Comparison of ENCODE assay signal across 22 cellular contexts in genomic region chr2:43839776-43840564, GRCh38. TPM values are rescaled to one million over a fixed set of nuclear protein-coding genes. Genes with fewer than 3 reads are reported as not detected.
A peak's percentile ranks its signal among the peaks of the same experiment; 100 is the strongest.
DNase-seq lines count a peak whose midpoint lies in the region; TF ChIP-seq lines count a peak whose summit lies in the region.
"Had no signal": no experiment of that assay in that cellular context is flagged by ENCODE, and none has a peak within 500 bp of the region (broad histone marks: within the 10 kb centered on the region; RNA-seq: fewer than 3 reads in every experiment).

No MANE protein-coding gene starts in this region.

- H3K9me3 Mint-ChIP-seq in activated CD4-positive, alpha-beta T cell treated with anti-CD3 and anti-CD28 coated beads, Interleukin-2, amount 10 ng/mL, durations not matched to agents 24 days and 14 days = no peaks in the 10 kb centered on the region
- no peaks in the 10 kb centered on the region for H3K9me3 Mint-ChIP-seq in type B pancreatic cell
- H3K9me3 Mint-ChIP-seq: CD4-positive, alpha-beta T cell; IgD-negative memory B cell had no signal

- no peaks in the 10 kb centered on the region for H3K36me3 Mint-ChIP-seq in activated CD4-positive, alpha-beta T cell treated with anti-CD3 and anti-CD28 coated beads, Interleukin-2, amount 10 ng/mL, durations not matched to agents 24 days and 14 days (ENCODE audit: low read depth)
- H3K36me3 Mint-ChIP-seq in type B pancreatic cell = no peaks in the 10 kb centered on the region
- H3K36me3 Mint-ChIP-seq: IgD-negative memory B cell had no signal

- no peaks in the 10 kb centered on the region for H3K4me1 Mint-ChIP-seq in activated CD4-positive, alpha-beta T cell treated with anti-CD3 and anti-CD28 coated beads, Interleukin-2, amount 10 ng/mL, durations not matched to agents 24 days and 14 days
- H3K4me1 Mint-ChIP-seq in type B pancreatic cell (ENCODE audit: unreplicated experiment) = no peaks in the 10 kb centered on the region
- H3K4me1 Mint-ChIP-seq: IgD-negative memory B cell had no signal

- H3K27me3 ChIP-seq in duodenal mucosa (ENCODE audit: control insufficient read depth in 1 of 2, insufficient read depth in 2 of 2, low read length in 2 of 2) (no peaks in the 10 kb centered on the region), liver (ENCODE audit: control insufficient read depth in 4 of 4, insufficient read depth in 4 of 4, low read length in 3 of 4) (no peaks in the 10 kb centered on the region)
- H3K27me3 ChIP-seq: BE2C had no signal

- H3K27me3 Mint-ChIP-seq in activated CD4-positive, alpha-beta T cell treated with anti-CD3 and anti-CD28 coated beads, Interleukin-2, amount 10 ng/mL, durations not matched to agents 24 days and 14 days = peaks cover 3% of the 10 kb centered on the region
- no peaks in the 10 kb centered on the region for H3K27me3 Mint-ChIP-seq in type B pancreatic cell
- H3K27me3 Mint-ChIP-seq: CD4-positive, alpha-beta T cell had no signal

- H3K36me3 ChIP-seq in duodenal mucosa (ENCODE audit: control insufficient read depth in 1 of 2, insufficient read depth in 2 of 2, low read length in 2 of 2) (no peaks in the 10 kb centered on the region), liver (ENCODE audit: control insufficient read depth in 4 of 4, insufficient read depth in 3 of 4, low read depth in 1 of 4, low read length in 3 of 4) (peaks cover 0 to 2% (median 0%) of the 10 kb centered on the region in 4 donors)
- H3K36me3 ChIP-seq: BE2C had no signal

- peak overlapping the region; percentile 29 to 42 for H3K4me3 ChIP-seq in duodenal mucosa (ENCODE audit: low read depth in 1 of 2, low read length in 2 of 2)
- peak overlapping the region; percentile 51 to 77 (median 58) for H3K4me3 ChIP-seq in liver (ENCODE audit: low read depth in 1 of 3, low read length in 3 of 3)
- H3K4me3 ChIP-seq: GM12878 had no signal

- WGBS in liver = 36% methylated on average over 14 of the region's 14 CpGs

- H3K9ac ChIP-seq in duodenal mucosa (ENCODE audit: low read depth in 1 of 2, low read length in 2 of 2) (no peak overlapping the region), liver (ENCODE audit: low read depth in 1 of 2, low read length in 2 of 2) (peak overlapping the region; percentile 71 to 99)

- CTCF ChIA-PET in RWPE1 (lab: Yijun Ruan, JAX) = no interaction called here

- intact Hi-C loops in activated CD4-positive, alpha-beta T cell treated with anti-CD3 and anti-CD28 coated beads, Interleukin-2, amount 10 ng/mL, durations not matched to agents 24 days and 14 days (cut with micrococcal nuclease) = no loop called here

- peak; percentile 41 for DNase-seq in activated CD4-positive, alpha-beta T cell treated with anti-CD3 and anti-CD28 coated beads, Interleukin-2, amount 10 ng/mL, durations not matched to agents 24 days and 14 days
- no peak for DNase-seq in activated CD4-positive, alpha-beta T cell treated with anti-CD3 and anti-CD28 coated beads for 1 hour
- DNase-seq in type B pancreatic cell (ENCODE audit: extremely low spot score, unreplicated experiment) (peak; percentile 40), cerebellar cortex (ENCODE audit: low spot score) (no peak), RWPE1 (ENCODE audit: low spot score) (no peak), GM10266 (ENCODE audit: extremely low spot score) (no peak)
- DNase-seq: BE2C; CD4-positive, alpha-beta T cell; NCI-H1105; NCI-H1694; NCI-H2107; NCI-H2227 treated with DMSO at 0.1 percent for 48 hours; NCI-H524 treated with DMSO at 0.1 percent for 48 hours had no signal

- no peaks in the 10 kb centered on the region for H3K4me1 ChIP-seq in duodenal mucosa (ENCODE audit: control insufficient read depth in 1 of 2, insufficient read depth in 2 of 2, low read length in 2 of 2)
- peaks cover 3 to 77% (median 54%) of the 10 kb centered on the region in 4 donors for H3K4me1 ChIP-seq in liver (ENCODE audit: control insufficient read depth in 4 of 4, insufficient read depth in 4 of 4, low read length in 3 of 4)

- no peak overlapping the region for H3K27ac Mint-ChIP-seq in activated CD4-positive, alpha-beta T cell treated with anti-CD3 and anti-CD28 coated beads, Interleukin-2, amount 10 ng/mL, durations not matched to agents 24 days and 14 days
- H3K27ac Mint-ChIP-seq in type B pancreatic cell = no peak overlapping the region
- H3K27ac Mint-ChIP-seq: CD4-positive, alpha-beta T cell; IgD-negative memory B cell had no signal

- TF ChIP-seq CTCF in liver (IDR thresholded peaks at IDR 0.05; ENCODE audit: low read depth, low read length, missing input control) (no peak), type B pancreatic cell (conservative IDR thresholded peaks at IDR 0.05) (no peak), RWPE1 (conservative IDR thresholded peaks at IDR 0.05; ENCODE audit: low read depth) (no peak), GM10266 (IDR thresholded peaks at IDR 0.05; ENCODE audit: control insufficient read depth, insufficient read depth, low read depth, missing control alignments) (no peak)

- POLR2A ChIA-PET in RWPE1 (lab: Yijun Ruan, JAX; ENCODE audit: low non-redundant PET) = no interaction called here

- no peaks in the 10 kb centered on the region for H3K9me3 ChIP-seq in duodenal mucosa (ENCODE audit: control insufficient read depth in 1 of 2, low read length in 2 of 2)
- no peaks in the 10 kb centered on the region for H3K9me3 ChIP-seq in liver (ENCODE audit: control insufficient read depth in 4 of 4, low read length in 3 of 4)
- H3K9me3 ChIP-seq: BE2C had no signal

- no peak overlapping the region for H3K4me3 Mint-ChIP-seq in activated CD4-positive, alpha-beta T cell treated with anti-CD3 and anti-CD28 coated beads, Interleukin-2, amount 10 ng/mL, durations not matched to agents 24 days and 14 days
- H3K4me3 Mint-ChIP-seq in type B pancreatic cell = no peak overlapping the region
- H3K4me3 Mint-ChIP-seq: CD4-positive, alpha-beta T cell; IgD-negative memory B cell had no signal

- H3K27ac ChIP-seq in duodenal mucosa (ENCODE audit: low read depth, low read length) (no peak overlapping the region), liver (ENCODE audit: low read depth in 1 of 2, low read length in 2 of 2) (peak overlapping the region; percentile 85 to 89), RWPE1 (no peak overlapping the region)
- H3K27ac ChIP-seq: 22Rv1 had no signal

- no peak for TF ChIP-seq RAD21 in liver (IDR thresholded peaks at IDR 0.05)

TF ChIP-seq in liver, 16 proteins besides CTCF, POLR2A, EP300 and RAD21:
- TF ChIP-seq JUND (IDR thresholded peaks at IDR 0.05) (no peak), HNF4G (IDR thresholded peaks at IDR 0.05) (no peak), REST (IDR thresholded peaks at IDR 0.05) (no peak), SP1 (IDR thresholded peaks at IDR 0.05) (no peak), EGR1 (IDR thresholded peaks at IDR 0.05; ENCODE audit: low read depth in 2 of 2) (no peak), ZBTB33 (IDR thresholded peaks at IDR 0.05) (no peak), GABPA (IDR thresholded peaks at IDR 0.05 in 1 of 2, conservative IDR thresholded peaks at IDR 0.05 in 1 of 2) (no peak), HNF4A (conservative IDR thresholded peaks at IDR 0.05) (no peak), RXRA (IDR thresholded peaks at IDR 0.05) (no peak)

RNA-seq across cellular contexts. Expression of gene ABCG8, which starts 1.2 kb away (rescaled TPM):
- not detected in 2 replicates for total RNA-seq in activated CD4-positive, alpha-beta T cell treated with anti-CD3 and anti-CD28 coated beads, Interleukin-2, amount 10 ng/mL, durations not matched to agents 24 days and 14 days
- total RNA-seq in liver (10 to 100 TPM; 16.8 to 81.2 TPM), type B pancreatic cell (ENCODE audit: low replicate concordance) (0.31 TPM in 1 of 2 replicates, not detected in the other)
- polyA plus RNA-seq in liver = 10 to 100 TPM; 28.1 to 46.9 TPM
- total RNA-seq: CD4-positive, alpha-beta T cell; G401; GM12878; H4; LHCN-M2 had no signal
- polyA plus RNA-seq: AG04450, GM12878, IgD-negative memory B cell had no signal

RNA-seq across cellular contexts. Expression of gene ABCG5, which starts 1.3 kb away (rescaled TPM):
- total RNA-seq in activated CD4-positive, alpha-beta T cell treated with anti-CD3 and anti-CD28 coated beads, Interleukin-2, amount 10 ng/mL, durations not matched to agents 24 days and 14 days = not detected in 2 replicates
- total RNA-seq in liver (10 to 100 TPM; 15.4 to 58.3 TPM), type B pancreatic cell (ENCODE audit: low replicate concordance) (0.10 and 0.36 TPM in 2 replicates)
- polyA plus RNA-seq in liver = 10 to 100 TPM; 18.7 to 63.8 TPM
- total RNA-seq: CD4-positive, alpha-beta T cell; G401; GM12878; H4; LHCN-M2 had no signal
- polyA plus RNA-seq: AG04450, GM12878, IgD-negative memory B cell had no signal

Comparison
In these comparisons a context has a peak if more than half of its experiments do, and no peak if none do; other contexts are left out.
1. DNase-seq: peak in activated CD4-positive, alpha-beta T cell treated with anti-CD3 and anti-CD28 coated beads, Interleukin-2, amount 10 ng/mL, durations not matched to agents 24 days and 14 days (single experiment) and type B pancreatic cell (single experiment); none in activated CD4-positive, alpha-beta T cell treated with anti-CD3 and anti-CD28 coated beads for 1 hour (single experiment), cerebellar cortex (single experiment), RWPE1 (single experiment) and GM10266 (single experiment).
2. H3K27ac ChIP-seq: peak in liver (2 of 2); none in duodenal mucosa (single experiment) and RWPE1 (single experiment).
3. H3K9ac ChIP-seq: peak in liver (2 of 2); none in duodenal mucosa (0 of 2).
4. RNA of gene ABCG8, which starts 1.2 kb away (total RNA-seq): 16.8 to 81.2 TPM in liver; 0.31 TPM in type B pancreatic cell and not detected in activated CD4-positive, alpha-beta T cell treated with anti-CD3 and anti-CD28 coated beads, Interleukin-2, amount 10 ng/mL, durations not matched to agents 24 days and 14 days; every median in the first group is over 10 times any median in the second.
5. RNA of gene ABCG5, which starts 1.3 kb away (total RNA-seq): 15.4 to 58.3 TPM in liver; 0.10 to 0.36 TPM in type B pancreatic cell and not detected in activated CD4-positive, alpha-beta T cell treated with anti-CD3 and anti-CD28 coated beads, Interleukin-2, amount 10 ng/mL, durations not matched to agents 24 days and 14 days; every median in the first group is over 10 times any median in the second.